Comparison of ENCODE assay signal across 28 cellular contexts in the genomic region with DNA sequence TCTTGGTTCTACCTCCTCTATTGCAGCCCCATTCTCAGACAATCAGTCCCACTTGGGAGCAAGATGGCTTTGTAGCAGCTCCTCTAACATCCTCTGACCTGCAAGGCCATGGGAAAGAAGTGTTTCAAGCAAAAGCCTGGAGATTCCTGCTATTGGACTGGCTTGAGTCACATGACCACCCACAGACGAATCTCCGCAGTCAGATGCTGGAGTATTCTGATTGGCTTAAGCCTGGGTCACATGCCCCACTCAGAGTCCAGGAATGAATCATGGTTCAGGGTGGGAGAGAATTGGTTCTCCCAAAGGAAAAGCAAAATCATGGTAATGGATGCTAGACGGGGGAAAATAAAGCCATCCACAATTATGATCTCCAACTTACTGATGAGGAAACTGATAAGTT. TPM values are rescaled to one million over a fixed set of nuclear protein-coding genes. Genes with fewer than 3 reads are reported as not detected.
DNase-seq lines count a peak whose midpoint lies in the region; ATAC-seq and TF ChIP-seq lines count a peak whose summit lies in the region.
"Had no signal": no experiment of that assay in that cellular context is flagged by ENCODE, and none has a peak within 500 bp of the region (broad histone marks: within the 10 kb centered on the region; RNA-seq: fewer than 3 reads in every experiment).

No MANE protein-coding gene starts in this region.

- H3K4me1 Mint-ChIP-seq in endothelial cell (ENCODE audit: unreplicated experiment), result peaks cover 15% of the 10 kb centered on the region
- H3K4me1 Mint-ChIP-seq: activated B cell treated with CpG ODN at 0.5 μM for 24 hours; activated naive CD4-positive, alpha-beta T cell treated with anti-CD3 and anti-CD28 coated beads, Interleukin-2, amount 10 ng/mL, durations not matched to agents 7 days and 5 days had no signal

- H3K4me3 Mint-ChIP-seq in endothelial cell (ENCODE audit: unreplicated experiment), result no peak overlapping the region
- H3K4me3 Mint-ChIP-seq: activated B cell treated with CpG ODN at 0.5 μM for 24 hours; activated CD8-positive, alpha-beta T cell treated with anti-CD3 and anti-CD28 coated beads, Interleukin-2, amount 10 ng/mL, durations not matched to agents 7 days and 5 days; activated naive CD4-positive, alpha-beta T cell treated with anti-CD3 and anti-CD28 coated beads, Interleukin-2, amount 10 ng/mL, durations not matched to agents 7 days and 5 days; effector memory CD8-positive, alpha-beta T cell had no signal

- H3K36me3 ChIP-seq in MG63, result no peaks in the 10 kb centered on the region
- H3K36me3 ChIP-seq: ascending aorta, left ventricle myocardium inferior, stomach, upper lobe of right lung had no signal

- H3K9me3 Mint-ChIP-seq in endothelial cell (ENCODE audit: unreplicated experiment), result no peaks in the 10 kb centered on the region
- H3K9me3 Mint-ChIP-seq: activated naive CD4-positive, alpha-beta T cell treated with anti-CD3 and anti-CD28 coated beads, Interleukin-2, amount 10 ng/mL, durations not matched to agents 7 days and 5 days; effector memory CD8-positive, alpha-beta T cell had no signal

- ATAC-seq in GM18907 (IDR thresholded peaks at IDR 0.05; ENCODE audit: unreplicated experiment) (no peak), GM19452 (IDR thresholded peaks at IDR 0.05; ENCODE audit: unreplicated experiment) (no peak), left colon (no peak)
- ATAC-seq: activated CD8-positive, alpha-beta T cell treated with anti-CD3 and anti-CD28 coated beads, Interleukin-2, amount 10 ng/mL, durations not matched to agents 7 days and 5 days; effector memory CD8-positive, alpha-beta T cell; upper lobe of right lung had no signal

- no peaks in the 10 kb centered on the region for H3K27me3 ChIP-seq in MG63
- H3K27me3 ChIP-seq: ascending aorta had no signal

- H3K27me3 Mint-ChIP-seq in endothelial cell (ENCODE audit: unreplicated experiment), result peaks cover 7% of the 10 kb centered on the region

- DNase-seq in NCI-H748 (lab: John Stamatoyannopoulos, UW; ENCODE audit: unreplicated experiment) (peak; percentile 20), NCI-H748 treated with DMSO at 0.1 percent for 48 hours (lab: John Stamatoyannopoulos, UW) (no peak), MG63 (peak; percentile 38), amniotic epithelial cell (ENCODE audit: low read depth) (peak; percentile 12), left colon (no peak), endothelial cell (ENCODE audit: low spot score) (no peak)
- DNase-seq: activated B cell treated with CpG ODN at 0.5 μM for 24 hours; activated CD8-positive, alpha-beta T cell treated with anti-CD3 and anti-CD28 coated beads, Interleukin-2, amount 10 ng/mL, durations not matched to agents 7 days and 5 days; activated naive CD4-positive, alpha-beta T cell treated with anti-CD3 and anti-CD28 coated beads, Interleukin-2, amount 10 ng/mL, durations not matched to agents 7 days and 5 days; activated T-cell treated with anti-CD3 and anti-CD28 coated beads, Interleukin-2, amount 50 U/mL, for 48 hours; DMS153; effector memory CD8-positive, alpha-beta T cell; glutamatergic neuron; left ventricle myocardium inferior; NCI-H146; NCI-H2227 treated with DMSO at 0.1 percent for 48 hours; Right ventricle myocardium superior; stimulated activated CD4-positive, alpha-beta T cell treated with anti-CD3 and anti-CD28 coated beads, Interleukin-4, amount 100 ng/mL, for 1 hour; stomach; upper lobe of right lung had no signal

- intact Hi-C loops in left colon (cut with DNase I, micrococcal nuclease), result no loop called here

- no peaks in the 10 kb centered on the region for H3K9me3 ChIP-seq in MG63
- H3K9me3 ChIP-seq: ascending aorta, left ventricle myocardium inferior, upper lobe of right lung had no signal

- H3K4me3 ChIP-seq in MG63, result no peak overlapping the region
- H3K4me3 ChIP-seq: ascending aorta, left ventricle myocardium inferior, smooth muscle cell, stomach, upper lobe of right lung had no signal

- no peak overlapping the region for H3K27ac Mint-ChIP-seq in endothelial cell (ENCODE audit: unreplicated experiment)
- H3K27ac Mint-ChIP-seq: activated B cell treated with CpG ODN at 0.5 μM for 24 hours; activated CD8-positive, alpha-beta T cell treated with anti-CD3 and anti-CD28 coated beads, Interleukin-2, amount 10 ng/mL, durations not matched to agents 7 days and 5 days; activated naive CD4-positive, alpha-beta T cell treated with anti-CD3 and anti-CD28 coated beads, Interleukin-2, amount 10 ng/mL, durations not matched to agents 7 days and 5 days; effector memory CD8-positive, alpha-beta T cell had no signal

- no peak for TF ChIP-seq CTCF in endothelial cell (IDR thresholded peaks at IDR 0.05; ENCODE audit: unreplicated experiment)

- no peaks in the 10 kb centered on the region for H3K36me3 Mint-ChIP-seq in endothelial cell (ENCODE audit: low read depth, unreplicated experiment)
- H3K36me3 Mint-ChIP-seq: activated naive CD4-positive, alpha-beta T cell treated with anti-CD3 and anti-CD28 coated beads, Interleukin-2, amount 10 ng/mL, durations not matched to agents 7 days and 5 days had no signal

RNA-seq across cellular contexts. Expression of a gene that starts 22.6 kb away (rescaled TPM):
- total RNA-seq in MG63 (2014; rRNA removed; shearing (Covaris generic); ENCODE audit: low replicate concordance), result 0.69 and 1.6 TPM in 2 replicates
- total RNA-seq in left colon, result under 1 TPM in 1 of 2 donors, not detected in 1; 0.14 TPM
- total RNA-seq in endothelial cell (ENCODE audit: unreplicated experiment), result 0.26 TPM
- total RNA-seq: A673; activated B cell treated with CpG ODN at 0.5 μM for 24 hours; activated CD8-positive, alpha-beta T cell treated with anti-CD3 and anti-CD28 coated beads, Interleukin-2, amount 10 ng/mL, durations not matched to agents 7 days and 5 days; mononuclear cell; pulmonary artery endothelial cell; smooth muscle cell; stomach; T-helper 2 cell treated with Interferon-gamma antibody and Interleukin-4, amounts not matched to agents 100 ng/mL and 5 ng/mL, for 36 hours had no signal

Comparison
In these comparisons a context has a peak if more than half of its experiments do, and no peak if none do; other contexts are left out.
1. DNase-seq: peak in NCI-H748 (single experiment), MG63 (single experiment) and amniotic epithelial cell (single experiment); none in NCI-H748 treated with DMSO at 0.1 percent for 48 hours (single experiment), left colon (0 of 2) and endothelial cell (single experiment).